8 cellular contexts compared by ENCODE assay signal in genomic region chr5:127029513-127030258, GRCh38. TPM values are rescaled to one million over a fixed set of nuclear protein-coding genes. Genes with fewer than 3 reads are reported as not detected.
DNase-seq lines count a peak whose midpoint lies in the region; ATAC-seq and TF ChIP-seq lines count a peak whose summit lies in the region.

No MANE protein-coding gene starts in this region.

- H3K36me3 ChIP-seq in NT2/D1 (ENCODE audit: insufficient read depth, insufficient read length, low read length) (no peaks in the 10 kb centered on the region), mucosa of descending colon (ENCODE audit: low read depth) (no peaks in the 10 kb centered on the region)

- H3K9ac ChIP-seq in NT2/D1 (ENCODE audit: insufficient read length, low read depth) = peak overlapping the region; percentile 88

- H3K4me1 ChIP-seq in NT2/D1 (ENCODE audit: insufficient read depth, insufficient read length) (no peaks in the 10 kb centered on the region), mucosa of descending colon (ENCODE audit: low read depth) (peaks cover 6% of the 10 kb centered on the region)

- no peaks in the 10 kb centered on the region for H3K9me3 ChIP-seq in NT2/D1 (ENCODE audit: insufficient read depth, low read length)
- no peaks in the 10 kb centered on the region for H3K9me3 ChIP-seq in mucosa of descending colon

- intact Hi-C loops in mucosa of descending colon (cut with DNase I, micrococcal nuclease) = no loop called here

- H3K27ac ChIP-seq in epithelial cell of prostate (no peak overlapping the region), substantia nigra (ENCODE audit: low read depth, low read length, poor library complexity, severe bottlenecking) (peak overlapping the region; percentile 84)

- TF ChIP-seq CTCF in mucosa of descending colon (IDR thresholded peaks at IDR 0.05) = peak; percentile 26

- ATAC-seq in GM18870 (IDR thresholded peaks at IDR 0.05; ENCODE audit: unreplicated experiment) (peak; percentile 27), HG03439 (IDR thresholded peaks at IDR 0.05; ENCODE audit: unreplicated experiment) (peak; percentile 6), mucosa of descending colon (peak; percentile 67)

- H3K4me3 ChIP-seq in NT2/D1 (ENCODE audit: insufficient read length, low read depth) (peak overlapping the region; percentile 79), mucosa of descending colon (peak overlapping the region; percentile 85)

- H3K27me3 ChIP-seq in NT2/D1 (ENCODE audit: insufficient read depth, insufficient read length) = peaks cover 23% of the 10 kb centered on the region

- DNase-seq in AG08396 (ENCODE audit: low spot score) = peak; percentile 71
- DNase-seq in NT2/D1 (ENCODE audit: low read depth, low spot score) = peak; percentile 36
- DNase-seq in activated T-cell treated with anti-CD3 and anti-CD28 coated beads for 48 hours (ENCODE audit: low read depth) = peak; percentile 35
- peak; percentile 22 for DNase-seq in epithelial cell of prostate (ENCODE audit: low read depth, low spot score)
- DNase-seq in mucosa of descending colon = peak; percentile 75 to 81 (median 76)
- DNase-seq in substantia nigra (lab: John Stamatoyannopoulos, UW) = peak in 28 of 49 donors; percentile 4 to 79 (median 33)

RNA-seq across cellular contexts. Expression of gene MARCHF3, which starts 0.7 kb away (rescaled TPM):
- total RNA-seq in mucosa of descending colon = 10 to 100 TPM; 22.5 to 52.8 (median 34.5) TPM

RNA-seq across cellular contexts. Expression of gene C5orf63, which starts 43.6 kb away (rescaled TPM):
- 10 to 100 TPM; 13.7 to 22.6 (median 14.9) TPM for total RNA-seq in mucosa of descending colon

Comparison
In these comparisons a context has a peak if more than half of its experiments do, and no peak if none do; other contexts are left out.
1. DNase-seq: peak in every context shown above with its lines; median percentile 76 in mucosa of descending colon; 71 in AG08396; 36 in NT2/D1; 35 in activated T-cell treated with anti-CD3 and anti-CD28 coated beads for 48 hours; 33 in substantia nigra; 22 in epithelial cell of prostate.
2. ATAC-seq: peak in every context shown above with its lines; median percentile 67 in mucosa of descending colon; 27 in GM18870; 6 in HG03439.